ENCODE assay signal across 8 cellular contexts in the genomic region with DNA sequence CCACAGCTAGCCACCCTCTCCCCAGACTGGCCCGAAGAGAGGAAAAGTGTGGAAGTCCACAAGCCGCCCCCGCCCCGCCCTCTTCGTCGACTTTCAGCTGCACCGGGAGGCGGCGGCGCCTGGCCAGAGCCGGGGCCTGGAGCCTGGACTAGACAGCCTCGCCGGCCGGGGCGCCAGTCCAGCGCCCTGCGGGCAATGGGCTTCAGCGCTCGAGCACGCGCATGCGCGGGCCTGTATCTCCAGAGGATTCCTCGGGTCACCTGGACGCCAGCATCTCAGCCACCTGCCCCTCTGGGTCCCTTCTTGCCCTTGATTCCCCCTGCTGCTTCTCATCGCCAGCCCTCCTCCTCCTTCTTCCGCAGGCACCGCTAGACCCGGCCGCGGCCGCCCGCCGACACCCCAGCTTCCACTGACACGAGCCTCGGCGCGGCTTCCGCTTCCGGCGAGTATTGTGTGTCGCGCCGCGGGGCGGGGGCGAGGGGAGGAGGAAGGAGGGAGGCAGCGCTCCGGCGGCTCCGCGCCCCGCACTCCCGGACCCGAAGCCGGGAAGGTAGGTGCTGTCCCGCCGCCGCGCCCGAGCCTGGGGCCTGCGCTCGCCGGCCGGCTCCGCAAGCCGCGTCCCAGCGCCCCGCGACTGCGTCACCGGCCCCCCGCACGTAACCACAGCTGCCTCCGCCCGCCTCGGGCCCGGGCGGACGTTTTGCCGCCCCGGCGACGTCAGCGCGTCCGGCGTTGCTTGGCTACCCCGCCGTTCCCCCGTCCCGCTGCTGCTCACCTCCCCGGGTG. TPM values are rescaled to one million over a fixed set of nuclear protein-coding genes. Genes with fewer than 3 reads are reported as not detected.
DNase-seq lines count a peak whose midpoint lies in the region; ATAC-seq and TF ChIP-seq lines count a peak whose summit lies in the region.

TSS of gene TRIM39 (plus strand) at position 482 of the 786 bp plus-strand sequence. CDS start 2,391 bp downstream, outside the sequence.

- peak within 1 kb of the TSS; percentile 99 for H3K4me3 ChIP-seq in HUES6 (ENCODE audit: low read depth, low read length)
- H3K4me3 ChIP-seq in OCI-LY3 (ENCODE audit: low read length): peak within 1 kb of the TSS; percentile 97

- H3K9me3 ChIP-seq in HUES6 (ENCODE audit: control insufficient read depth, insufficient read depth, low read depth, low read length) (no peaks in the 10 kb centered on the region), OCI-LY3 (ENCODE audit: insufficient read depth, low read length) (no peaks in the 10 kb centered on the region)

- BruUV-seq in Calu3 (replicated peaks; lab: Mats Ljungman, UMichigan): no TSS peak

- peak within 1 kb of the TSS; percentile 98 for H3K27ac ChIP-seq in HUES6 (ENCODE audit: low read depth, low read length)
- peak within 1 kb of the TSS; percentile 81 for H3K27ac ChIP-seq in OCI-LY3 (ENCODE audit: low read length)

- H3K4me2 ChIP-seq in OCI-LY3 (ENCODE audit: low read length): peak within 1 kb of the TSS; percentile 84

- intact Hi-C loops in Calu3 (cut with micrococcal nuclease; ENCODE audit: unreplicated experiment): loop anchor here (5.0 to 10.0 kb wide), 2 partner anchors 92 to 114 kb away; partner anchors contain the start of gene TRIM26

- H3K36me3 ChIP-seq in HUES6 (ENCODE audit: control insufficient read depth, insufficient read depth, low read length) (peaks cover 29% of the 10 kb centered on the region), OCI-LY3 (replicated peaks; ENCODE audit: low read depth, low read length) (peaks cover 5% of the 10 kb centered on the region)

- peaks cover 59% of the 10 kb centered on the region for H3K79me2 ChIP-seq in OCI-LY3 (ENCODE audit: low read length)

- H3K27ac Mint-ChIP-seq in Calu3 (ENCODE audit: unreplicated experiment): peak within 1 kb of the TSS; percentile 100
- H3K27ac Mint-ChIP-seq in mesothelial cell of epicardium: peak within 1 kb of the TSS; percentile 99

- H3K9ac ChIP-seq in HUES6 (ENCODE audit: low read length) (peak within 1 kb of the TSS; percentile 81), OCI-LY3 (ENCODE audit: low read length) (peak within 1 kb of the TSS; percentile 89)

- H3K4me1 ChIP-seq in HUES6 (ENCODE audit: control insufficient read depth, insufficient read depth, low read length) (peaks cover 30% of the 10 kb centered on the region), OCI-LY3 (ENCODE audit: low read length) (peaks cover 26% of the 10 kb centered on the region)

- DNase-seq in Calu3: peak; percentile 89
- DNase-seq in activated CD8-positive, alpha-beta memory T cell treated with anti-CD3 and anti-CD28 coated beads, Interleukin-2, amount 50 U/mL, for 4 hours: peak; percentile 88
- peak; percentile 71 to 84 for DNase-seq in mesothelial cell of epicardium (ENCODE audit: low spot score in 2 of 2, unreplicated experiment in 2 of 2)
- DNase-seq in stimulated activated CD8-positive, alpha-beta memory T cell treated with anti-CD3 and anti-CD28 coated beads, Interleukin-15, amount 100 ng/mL, for 4 hours (ENCODE audit: low read depth in 2 of 2): peak; percentile 73 to 80

- no peaks in the 10 kb centered on the region for H3K27me3 Mint-ChIP-seq in Calu3 (ENCODE audit: unreplicated experiment)
- no peaks in the 10 kb centered on the region for H3K27me3 Mint-ChIP-seq in mesothelial cell of epicardium (ENCODE audit: low read depth)

- H3K4me3 Mint-ChIP-seq in Calu3 (ENCODE audit: low read depth, unreplicated experiment) (peak within 1 kb of the TSS; percentile 100), mesothelial cell of epicardium (peak within 1 kb of the TSS; percentile 90)

- H3K4me1 Mint-ChIP-seq in Calu3 (ENCODE audit: low read depth, unreplicated experiment) (peaks cover 48% of the 10 kb centered on the region), mesothelial cell of epicardium (peaks cover 41% of the 10 kb centered on the region)

- TF ChIP-seq CTCF in Calu3 (IDR thresholded peaks at IDR 0.05; ENCODE audit: unreplicated experiment): no peak
- no peak for TF ChIP-seq CTCF in OCI-LY3 (IDR thresholded peaks at IDR 0.05; ENCODE audit: low read depth, low read length)
- TF ChIP-seq CTCF in mesothelial cell of epicardium (IDR thresholded peaks at IDR 0.05; ENCODE audit: unreplicated experiment): no peak

- H3K9me3 Mint-ChIP-seq in Calu3 (ENCODE audit: low read depth, unreplicated experiment) (no peaks in the 10 kb centered on the region), mesothelial cell of epicardium (no peaks in the 10 kb centered on the region)

- peak; percentile 70 for ATAC-seq in GM21423 (IDR thresholded peaks at IDR 0.05; ENCODE audit: unreplicated experiment)

- H4K20me1 ChIP-seq in OCI-LY3 (ENCODE audit: insufficient read depth, low read length): peaks cover 13% of the 10 kb centered on the region

- in situ Hi-C loops in endometrial microvascular endothelial cells (cut with HindIII; ENCODE audit: inconsistent ontology term, low pct_unique_long_range_greater_than_20kb, low sequenced_read_pairs): no loop called here

- H2AFZ ChIP-seq in OCI-LY3 (ENCODE audit: low read depth, low read length): peak within 1 kb of the TSS; percentile 69

- H3K36me3 Mint-ChIP-seq in Calu3 (ENCODE audit: insufficient read depth, unreplicated experiment) (peaks cover 45% of the 10 kb centered on the region), mesothelial cell of epicardium (peaks cover 6% of the 10 kb centered on the region)

- CTCF ChIA-PET in Calu3 (lab: Charles Lee): interaction anchor here (0.7 to 1.9 kb wide), 4 partner anchors 15 to 113 kb away, joined by 4 to 9 read pairs (median 4); partner anchors contain the start of gene TRIM26

- H3K27me3 ChIP-seq in HUES6 (ENCODE audit: control insufficient read depth, insufficient read depth, low read length): no peaks in the 10 kb centered on the region
- H3K27me3 ChIP-seq in OCI-LY3 (ENCODE audit: low read depth, low read length): no peaks in the 10 kb centered on the region

RNA-seq across cellular contexts. Expression of gene TRIM39, which starts in this region (rescaled TPM):
- total RNA-seq in Calu3 (2022): 22.0 and 22.3 TPM in 2 replicates
- total RNA-seq in endometrial microvascular endothelial cells (ENCODE audit: inconsistent ontology term): 10.2 TPM
- 14.6 to 16.7 TPM (median 14.7 TPM) in 3 replicates for total RNA-seq in mesothelial cell of epicardium

Comparison
In these comparisons a context has a peak if more than half of its experiments do, and no peak if none do; other contexts are left out.
1. Peak in every context shown above with its lines: DNase-seq, ATAC-seq, H3K4me3 ChIP-seq and H3K27ac ChIP-seq.